ENCODE assay signal across 2 cellular contexts in the genomic region with DNA sequence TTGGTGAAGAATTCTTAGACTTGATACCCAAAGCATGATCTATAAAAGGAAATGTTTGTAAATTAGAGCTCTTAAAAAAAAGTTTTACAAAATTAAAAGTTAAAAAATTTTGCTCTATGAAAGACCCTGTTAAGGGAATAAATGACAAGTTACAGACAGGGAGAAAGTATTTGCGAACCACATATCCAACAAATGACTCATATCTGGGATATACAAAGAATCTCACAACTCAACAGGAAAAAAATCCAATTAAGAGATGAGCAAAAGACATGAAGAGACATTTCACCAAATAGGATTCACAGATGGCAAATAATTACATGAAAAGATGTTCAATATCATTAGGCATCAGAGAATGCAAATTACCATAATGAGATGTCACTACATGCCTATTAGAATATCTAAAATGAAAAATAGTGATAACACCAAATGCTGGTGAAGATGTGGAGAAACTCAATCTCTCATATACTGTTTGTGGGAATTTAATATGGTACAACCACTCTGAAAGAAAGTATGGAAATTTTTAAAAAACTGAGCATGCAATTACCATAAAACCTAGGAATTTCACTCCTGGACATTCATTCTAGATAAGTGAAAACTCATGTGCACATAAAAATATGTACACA.
TF ChIP-seq lines count a peak whose summit lies in the region.

No MANE protein-coding gene starts in this region.

TF ChIP-seq in IMR-90, 13 proteins besides CTCF, POLR2A, EP300 and RAD21:
- no peak for TF ChIP-seq MAZ (IDR thresholded peaks at IDR 0.05; ENCODE audit: borderline replicate concordance, low read depth, low read length)
- TF ChIP-seq MXI1 (IDR thresholded peaks at IDR 0.05; ENCODE audit: borderline replicate concordance, low read depth, low read length): no peak
- no peak for TF ChIP-seq CHD1 (IDR thresholded peaks at IDR 0.05; ENCODE audit: low read depth, low read length)
- no peak for TF ChIP-seq CEBPB (IDR thresholded peaks at IDR 0.05; ENCODE audit: low read depth, low read length)
- no peak for TF ChIP-seq RCOR1 (IDR thresholded peaks at IDR 0.05; ENCODE audit: insufficient replicate concordance, low read length)
- TF ChIP-seq RFX5 (IDR thresholded peaks at IDR 0.05; ENCODE audit: low read depth, low read length): no peak
- TF ChIP-seq, protein P1, sequence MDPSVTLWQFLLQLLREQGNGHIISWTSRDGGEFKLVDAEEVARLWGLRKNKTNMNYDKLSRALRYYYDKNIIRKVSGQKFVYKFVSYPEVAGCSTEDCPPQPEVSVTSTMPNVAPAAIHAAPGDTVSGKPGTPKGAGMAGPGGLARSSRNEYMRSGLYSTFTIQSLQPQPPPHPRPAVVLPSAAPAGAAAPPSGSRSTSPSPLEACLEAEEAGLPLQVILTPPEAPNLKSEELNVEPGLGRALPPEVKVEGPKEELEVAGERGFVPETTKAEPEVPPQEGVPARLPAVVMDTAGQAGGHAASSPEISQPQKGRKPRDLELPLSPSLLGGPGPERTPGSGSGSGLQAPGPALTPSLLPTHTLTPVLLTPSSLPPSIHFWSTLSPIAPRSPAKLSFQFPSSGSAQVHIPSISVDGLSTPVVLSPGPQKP (IDR thresholded peaks at IDR 0.05; ENCODE audit: borderline replicate concordance, low read depth, low read length): no peak
TF ChIP-seq in IMR-90: peak in this region for 0.

TF ChIP-seq in K562, 482 proteins besides CTCF, POLR2A, EP300 and RAD21:
- TF ChIP-seq TBP (optimal IDR thresholded peaks at IDR 0.05; ENCODE audit: low read depth, low read length) (no peak), NFXL1 (CRISPR knock-in tag; IDR thresholded peaks at IDR 0.05) (no peak), RBM25 (IDR thresholded peaks at IDR 0.05; ENCODE audit: low read depth, low read length, severe bottlenecking) (peak; percentile 93)
TF ChIP-seq in K562: peak in this region for 1.
